1 cellular context compared by ENCODE assay signal in the genomic region with DNA sequence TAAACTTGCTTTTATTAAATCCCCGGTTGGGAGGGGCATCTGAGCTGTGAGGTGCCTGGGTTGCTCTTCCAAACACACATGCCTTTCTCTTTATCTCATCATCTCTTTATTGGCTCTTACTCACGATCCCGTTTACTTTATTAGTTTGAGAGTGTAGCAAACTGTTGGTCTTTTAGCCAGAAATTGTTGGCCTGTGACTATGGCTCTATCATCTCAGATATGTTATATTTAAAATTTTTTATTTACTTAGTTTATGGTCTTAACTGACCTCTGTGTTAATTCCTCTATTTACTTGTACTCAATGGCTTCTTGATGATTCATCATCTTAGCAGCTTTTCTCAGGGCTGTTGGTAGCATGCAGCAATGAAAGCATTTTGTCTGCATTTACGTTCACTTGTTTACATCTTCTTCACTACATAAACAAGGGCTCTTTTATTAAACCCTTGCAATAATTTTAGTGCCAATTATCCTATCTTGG.
TF ChIP-seq lines count a peak whose summit lies in the region.

No MANE protein-coding gene starts in this region.

TF ChIP-seq in HEK293, 187 proteins besides CTCF, POLR2A, EP300 and RAD21 (continued from another document):
- TF ChIP-seq, protein P1, sequence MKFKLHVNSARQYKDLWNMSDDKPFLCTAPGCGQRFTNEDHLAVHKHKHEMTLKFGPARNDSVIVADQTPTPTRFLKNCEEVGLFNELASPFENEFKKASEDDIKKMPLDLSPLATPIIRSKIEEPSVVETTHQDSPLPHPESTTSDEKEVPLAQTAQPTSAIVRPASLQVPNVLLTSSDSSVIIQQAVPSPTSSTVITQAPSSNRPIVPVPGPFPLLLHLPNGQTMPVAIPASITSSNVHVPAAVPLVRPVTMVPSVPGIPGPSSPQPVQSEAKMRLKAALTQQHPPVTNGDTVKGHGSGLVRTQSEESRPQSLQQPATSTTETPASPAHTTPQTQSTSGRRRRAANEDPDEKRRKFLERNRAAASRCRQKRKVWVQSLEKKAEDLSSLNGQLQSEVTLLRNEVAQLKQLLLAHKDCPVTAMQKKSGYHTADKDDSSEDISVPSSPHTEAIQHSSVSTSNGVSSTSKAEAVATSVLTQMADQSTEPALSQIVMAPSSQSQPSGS (tag by site-specific recombination; IDR thresholded peaks at IDR 0.05; ENCODE audit: low read depth), result 0 out of 2 replicates have a peak, but pooled peaks have one; percentile 4
- TF ChIP-seq ZNF274 (IDR thresholded peaks at IDR 0.05; ENCODE audit: low read length), result no peak
- TF ChIP-seq ZNF274 (tag by site-specific recombination; IDR thresholded peaks at IDR 0.05; ENCODE audit: borderline replicate concordance), result no peak
- TF ChIP-seq KLF1 (tag by site-specific recombination; IDR thresholded peaks at IDR 0.05), result no peak
- TF ChIP-seq, protein P2, sequence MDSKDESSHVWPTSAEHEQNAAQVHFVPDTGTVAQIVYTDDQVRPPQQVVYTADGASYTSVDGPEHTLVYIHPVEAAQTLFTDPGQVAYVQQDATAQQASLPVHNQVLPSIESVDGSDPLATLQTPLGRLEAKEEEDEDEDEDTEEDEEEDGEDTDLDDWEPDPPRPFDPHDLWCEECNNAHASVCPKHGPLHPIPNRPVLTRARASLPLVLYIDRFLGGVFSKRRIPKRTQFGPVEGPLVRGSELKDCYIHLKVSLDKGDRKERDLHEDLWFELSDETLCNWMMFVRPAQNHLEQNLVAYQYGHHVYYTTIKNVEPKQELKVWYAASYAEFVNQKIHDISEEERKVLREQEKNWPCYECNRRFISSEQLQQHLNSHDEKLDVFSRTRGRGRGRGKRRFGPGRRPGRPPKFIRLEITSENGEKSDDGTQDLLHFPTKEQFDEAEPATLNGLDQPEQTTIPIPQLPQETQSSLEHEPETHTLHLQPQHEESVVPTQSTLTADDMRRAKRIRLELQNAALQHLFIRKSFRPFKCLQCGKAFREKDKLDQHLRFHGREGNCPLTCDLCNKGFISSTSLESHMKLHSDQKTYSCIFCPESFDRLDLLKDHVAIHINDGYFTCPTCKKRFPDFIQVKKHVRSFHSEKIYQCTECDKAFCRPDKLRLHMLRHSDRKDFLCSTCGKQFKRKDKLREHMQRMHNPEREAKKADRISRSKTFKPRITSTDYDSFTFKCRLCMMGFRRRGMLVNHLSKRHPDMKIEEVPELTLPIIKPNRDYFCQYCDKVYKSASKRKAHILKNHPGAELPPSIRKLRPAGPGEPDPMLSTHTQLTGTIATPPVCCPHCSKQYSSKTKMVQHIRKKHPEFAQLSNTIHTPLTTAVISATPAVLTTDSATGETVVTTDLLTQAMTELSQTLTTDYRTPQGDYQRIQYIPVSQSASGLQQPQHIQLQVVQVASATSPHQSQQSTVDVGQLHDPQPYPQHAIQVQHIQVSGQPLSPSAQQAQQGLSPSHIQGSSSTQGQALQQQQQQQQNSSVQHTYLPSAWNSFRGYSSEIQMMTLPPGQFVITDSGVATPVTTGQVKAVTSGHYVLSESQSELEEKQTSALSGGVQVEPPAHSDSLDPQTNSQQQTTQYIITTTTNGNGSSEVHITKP (tag by site-specific recombination; IDR thresholded peaks at IDR 0.05), result no peak
- TF ChIP-seq ZNF843 (tag by site-specific recombination; IDR thresholded peaks at IDR 0.05), result no peak
- TF ChIP-seq, protein P3, sequence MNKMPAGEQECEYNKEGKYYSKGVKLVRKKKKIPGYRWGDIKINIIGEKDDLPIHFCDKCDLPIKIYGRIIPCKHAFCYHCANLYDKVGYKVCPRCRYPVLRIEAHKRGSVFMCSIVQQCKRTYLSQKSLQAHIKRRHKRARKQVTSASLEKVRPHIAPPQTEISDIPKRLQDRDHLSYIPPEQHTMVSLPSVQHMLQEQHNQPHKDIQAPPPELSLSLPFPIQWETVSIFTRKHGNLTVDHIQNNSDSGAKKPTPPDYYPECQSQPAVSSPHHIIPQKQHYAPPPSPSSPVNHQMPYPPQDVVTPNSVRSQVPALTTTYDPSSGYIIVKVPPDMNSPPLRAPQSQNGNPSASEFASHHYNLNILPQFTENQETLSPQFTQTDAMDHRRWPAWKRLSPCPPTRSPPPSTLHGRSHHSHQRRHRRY (tag by site-specific recombination; IDR thresholded peaks at IDR 0.05), result no peak
- no peak for TF ChIP-seq ZNF2 (tag by site-specific recombination; IDR thresholded peaks at IDR 0.05)
